1 cellular context compared by ENCODE assay signal in the genomic region with DNA sequence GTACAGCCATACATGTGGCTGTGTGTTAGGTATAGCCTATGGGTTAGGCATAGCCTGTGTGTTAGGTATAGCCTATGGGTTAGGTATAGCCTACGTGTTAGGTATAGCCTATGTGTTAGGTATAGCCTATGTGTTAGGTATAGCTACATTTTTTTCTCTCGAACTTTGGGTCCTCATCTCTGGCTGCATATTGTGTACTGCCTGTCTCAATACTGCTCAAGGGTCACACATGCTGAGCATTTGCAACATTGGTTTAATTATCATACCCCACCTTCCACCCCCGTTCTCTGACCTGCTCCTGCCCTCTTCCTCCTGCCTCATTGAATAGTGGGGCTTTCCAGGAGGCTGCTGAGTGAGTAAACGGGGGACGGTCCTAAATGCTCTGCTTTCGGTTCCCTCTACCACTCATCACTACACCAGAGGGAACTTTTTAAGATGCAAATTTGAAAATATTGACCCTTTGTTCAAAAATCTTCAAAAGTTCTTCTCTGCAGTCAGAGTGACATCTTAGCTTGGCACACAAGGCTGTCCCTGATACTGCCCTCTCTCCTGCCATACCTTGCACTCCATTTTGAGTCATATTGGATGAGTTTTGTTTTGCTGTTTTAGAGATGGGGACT.
TF ChIP-seq lines count a peak whose summit lies in the region.

No MANE protein-coding gene starts in this region.

TF ChIP-seq in HepG2, 621 proteins besides CTCF, POLR2A, EP300 and RAD21:
- TF ChIP-seq MYNN (CRISPR knock-in tag; IDR thresholded peaks at IDR 0.05; ENCODE audit: low read depth) (no peak), BRCA1 (CRISPR knock-in tag; IDR thresholded peaks at IDR 0.05) (no peak), NRL (CRISPR knock-in tag; IDR thresholded peaks at IDR 0.05; ENCODE audit: borderline replicate concordance) (no peak), NFKB2 (CRISPR knock-in tag; IDR thresholded peaks at IDR 0.05; ENCODE audit: borderline replicate concordance) (no peak), SOX13 (IDR thresholded peaks at IDR 0.05) (no peak), SOX13 (CRISPR knock-in tag; conservative IDR thresholded peaks at IDR 0.05 in 1 of 2, IDR thresholded peaks at IDR 0.05 in 1 of 2) (no peak), ZNF230 (CRISPR knock-in tag; IDR thresholded peaks at IDR 0.05) (no peak), BRD4 (CRISPR knock-in tag; IDR thresholded peaks at IDR 0.05) (no peak), HNF4A (CRISPR knock-in tag; IDR thresholded peaks at IDR 0.05) (no peak), PHF8 (CRISPR knock-in tag; IDR thresholded peaks at IDR 0.05) (no peak), ZBTB33 (CRISPR knock-in tag; IDR thresholded peaks at IDR 0.05) (no peak), ZNF234 (CRISPR knock-in tag; conservative IDR thresholded peaks at IDR 0.05) (no peak), IRX3 (CRISPR knock-in tag; IDR thresholded peaks at IDR 0.05; ENCODE audit: borderline replicate concordance, low read depth) (no peak), MAX (IDR thresholded peaks at IDR 0.05) (no peak), ZNF615 (CRISPR knock-in tag; IDR thresholded peaks at IDR 0.05; ENCODE audit: borderline replicate concordance) (no peak), ZNF749 (CRISPR knock-in tag; IDR thresholded peaks at IDR 0.05; ENCODE audit: borderline replicate concordance) (no peak)
